Comparison of ENCODE assay signal across 18 cellular contexts in genomic region chrX:39595977-39596376, GRCh38.
"Had no signal": no experiment of that assay in that cellular context is flagged by ENCODE, and none has a peak within 500 bp of the region (broad histone marks: within the 10 kb centered on the region; RNA-seq: fewer than 3 reads in every experiment).

No MANE protein-coding gene starts in this region.

- H3K27me3 Mint-ChIP-seq: naive thymus-derived CD8-positive, alpha-beta T cell had no signal

- H3K27ac Mint-ChIP-seq: naive thymus-derived CD8-positive, alpha-beta T cell had no signal

- H3K4me3 Mint-ChIP-seq: naive thymus-derived CD8-positive, alpha-beta T cell had no signal

- H3K9me3 Mint-ChIP-seq: naive thymus-derived CD8-positive, alpha-beta T cell had no signal

- DNase-seq: cortex of kidney; dorsolateral prefrontal cortex; effector CD8-positive, alpha-beta T cell; heart left ventricle; islet precursor cell; mammary epithelial cell; mucosa of descending colon; naive thymus-derived CD8-positive, alpha-beta T cell; psoas muscle; retina; right lobe of liver; stimulated activated CD4-positive, alpha-beta T cell treated with anti-CD3 and anti-CD28 coated beads, Interleukin-4, amount 100 ng/mL, for 4 hours; stimulated activated naive CD4-positive, alpha-beta T cell; tibial artery; upper lobe of left lung; uterus had no signal

- ATAC-seq: esophagus mucosa; heart left ventricle; left lobe of liver; mucosa of descending colon; naive thymus-derived CD8-positive, alpha-beta T cell; psoas muscle had no signal
